Comparison of ENCODE assay signal across 20 cellular contexts in the genomic region with DNA sequence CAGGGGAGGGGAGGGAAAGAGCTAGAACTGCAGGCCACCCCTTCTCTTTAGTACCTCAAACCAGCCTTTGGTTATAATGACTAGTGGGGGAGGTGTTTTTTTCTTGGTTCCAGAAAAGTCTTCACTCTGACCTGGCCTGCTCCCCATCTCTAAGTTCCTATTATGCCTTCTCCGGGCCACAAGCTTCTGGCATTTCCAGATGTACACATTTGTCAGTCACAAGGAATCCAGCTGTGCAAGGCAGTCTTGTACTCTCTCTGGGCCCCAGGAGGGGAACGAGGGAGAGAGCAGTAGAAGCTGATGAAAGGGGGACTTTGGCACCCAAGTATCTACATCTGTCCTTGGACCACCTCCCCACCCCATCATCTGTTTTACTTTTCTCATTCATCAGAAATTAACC. TPM values are rescaled to one million over a fixed set of nuclear protein-coding genes. Genes with fewer than 3 reads are reported as not detected.
DNase-seq lines count a peak whose midpoint lies in the region; ATAC-seq and TF ChIP-seq lines count a peak whose summit lies in the region.
"Had no signal": no experiment of that assay in that cellular context is flagged by ENCODE, and none has a peak within 500 bp of the region (broad histone marks: within the 10 kb centered on the region; RNA-seq: fewer than 3 reads in every experiment).

No MANE protein-coding gene starts in this region.

- H3K79me2 ChIP-seq in hepatocyte = no peaks in the 10 kb centered on the region

- peak overlapping the region in 2 of 11 experiments; percentile 22 to 34; a peak in 4 of 22 replicates for H3K27ac ChIP-seq in BLaER1 treated with 17β-estradiol and CSF1 and Interleukin-3, amounts not matched to agents 10 nM and 100 nM
- H3K27ac ChIP-seq in RWPE2 (ENCODE audit: poor library complexity, severe bottlenecking) (peak overlapping the region; percentile 14), hepatocyte (no peak overlapping the region)
- H3K27ac ChIP-seq: KMS-11 had no signal

- TF ChIP-seq CTCF in RWPE2 (IDR thresholded peaks at IDR 0.05; ENCODE audit: poor library complexity, severe bottlenecking) (no peak), nephron (IDR thresholded peaks at IDR 0.05; ENCODE audit: unreplicated experiment in 3 of 3) (no peak), nephron progenitor cell (IDR thresholded peaks at IDR 0.05) (no peak), hepatocyte (IDR thresholded peaks at IDR 0.05; ENCODE audit: poor library complexity) (no peak)

- H3K4me3 ChIP-seq in BLaER1 treated with 17β-estradiol and CSF1 and Interleukin-3, amounts not matched to agents 10 nM and 100 nM = no peak overlapping the region
- no peak overlapping the region for H3K4me3 ChIP-seq in RWPE2 (ENCODE audit: severe bottlenecking)
- H3K4me3 ChIP-seq in hepatocyte = no peak overlapping the region
- H3K4me3 ChIP-seq: GM23338 had no signal

- H3K9me3 Mint-ChIP-seq in nephron = no peaks in the 10 kb centered on the region
- no peaks in the 10 kb centered on the region for H3K9me3 Mint-ChIP-seq in activated naive CD4-positive, alpha-beta T cell treated with anti-CD3 and anti-CD28 coated beads, Interleukin-2, amount 10 ng/mL, durations not matched to agents 7 days and 5 days
- H3K9me3 Mint-ChIP-seq in nephron progenitor cell = no peaks in the 10 kb centered on the region
- H3K9me3 Mint-ChIP-seq: CD4-positive, alpha-beta memory T cell; GM23338 had no signal

- peak overlapping the region; percentile 87 to 100 (median 97) for H3K4me2 ChIP-seq in BLaER1 treated with 17β-estradiol and CSF1 and Interleukin-3, amounts not matched to agents 10 nM and 100 nM
- no peak overlapping the region for H3K4me2 ChIP-seq in hepatocyte
- H3K4me2 ChIP-seq: GM23338, KMS-11 had no signal

- no peaks in the 10 kb centered on the region for H3K9me2 ChIP-seq in hepatocyte (replicated peaks; ENCODE audit: insufficient read depth)

- peaks cover 48% of the 10 kb centered on the region for H3K4me1 Mint-ChIP-seq in nephron
- H3K4me1 Mint-ChIP-seq in activated naive CD4-positive, alpha-beta T cell treated with anti-CD3 and anti-CD28 coated beads, Interleukin-2, amount 10 ng/mL, durations not matched to agents 7 days and 5 days = peaks cover 38% of the 10 kb centered on the region
- peaks cover 72% of the 10 kb centered on the region for H3K4me1 Mint-ChIP-seq in nephron progenitor cell

- H4K20me1 ChIP-seq in BLaER1 treated with 17β-estradiol and CSF1 and Interleukin-3, amounts not matched to agents 10 nM and 100 nM = peaks cover 0 to 33% (median 0%) of the 10 kb centered on the region in 11 experiments; a peak in 2 of 22 replicates
- no peaks in the 10 kb centered on the region for H4K20me1 ChIP-seq in hepatocyte (ENCODE audit: insufficient read depth, poor library complexity, severe bottlenecking)

- H3K27me3 Mint-ChIP-seq in nephron (ENCODE audit: low read depth) (peaks cover 4% of the 10 kb centered on the region), nephron progenitor cell (ENCODE audit: low read depth, poor library complexity) (no peaks in the 10 kb centered on the region)
- peaks cover 4% of the 10 kb centered on the region for H3K27me3 Mint-ChIP-seq in activated naive CD4-positive, alpha-beta T cell treated with anti-CD3 and anti-CD28 coated beads, Interleukin-2, amount 10 ng/mL, durations not matched to agents 7 days and 5 days
- H3K27me3 Mint-ChIP-seq: CD4-positive, alpha-beta memory T cell had no signal

- peaks cover 79 to 95% (median 93%) of the 10 kb centered on the region in 10 experiments for H3K4me1 ChIP-seq in BLaER1 treated with 17β-estradiol and CSF1 and Interleukin-3, amounts not matched to agents 10 nM and 100 nM
- H3K4me1 ChIP-seq in RWPE2 (ENCODE audit: insufficient read depth, poor library complexity, severe bottlenecking) (peaks cover 15% of the 10 kb centered on the region), hepatocyte (ENCODE audit: insufficient read depth) (peaks cover 11% of the 10 kb centered on the region)

- H3K9ac ChIP-seq in BLaER1 treated with 17β-estradiol and CSF1 and Interleukin-3, amounts not matched to agents 10 nM and 100 nM = 0 out of 22 replicates have a peak overlapping the region, but pooled peaks of 1 of the 11 experiments have one; percentile 9
- H3K9ac ChIP-seq: KMS-11 had no signal

- H3K4me3 Mint-ChIP-seq in nephron (peak overlapping the region; percentile 4 to 34 (median 17)), nephron progenitor cell (no peak overlapping the region)
- H3K4me3 Mint-ChIP-seq in activated naive CD4-positive, alpha-beta T cell treated with anti-CD3 and anti-CD28 coated beads, Interleukin-2, amount 10 ng/mL, durations not matched to agents 7 days and 5 days = no peak overlapping the region
- H3K4me3 Mint-ChIP-seq: GM23338 had no signal

- H3K27ac Mint-ChIP-seq in nephron (peak overlapping the region; percentile 82 to 91 (median 86)), nephron progenitor cell (no peak overlapping the region)
- H3K27ac Mint-ChIP-seq in activated naive CD4-positive, alpha-beta T cell treated with anti-CD3 and anti-CD28 coated beads, Interleukin-2, amount 10 ng/mL, durations not matched to agents 7 days and 5 days = no peak overlapping the region
- H3K27ac Mint-ChIP-seq: CD4-positive, alpha-beta memory T cell; GM23338 had no signal

- H3K36me3 Mint-ChIP-seq in nephron (ENCODE audit: low read depth) (peaks cover 16% of the 10 kb centered on the region), nephron progenitor cell (ENCODE audit: low read depth) (peaks cover 23% of the 10 kb centered on the region)
- H3K36me3 Mint-ChIP-seq in activated naive CD4-positive, alpha-beta T cell treated with anti-CD3 and anti-CD28 coated beads, Interleukin-2, amount 10 ng/mL, durations not matched to agents 7 days and 5 days = peaks cover under 1% of the 10 kb centered on the region

- no peak for DNase-seq in RWPE2 (ENCODE audit: low spot score)
- DNase-seq in fibroblast of gingiva (ENCODE audit: low read depth) = peak; percentile 22
- no peak for DNase-seq in activated naive CD4-positive, alpha-beta T cell treated with anti-CD3 and anti-CD28 coated beads, Interleukin-2, amount 10 ng/mL, durations not matched to agents 7 days and 5 days
- no peak for DNase-seq in nephron progenitor cell
- DNase-seq in hepatocyte (ENCODE audit: low spot score) = no peak
- DNase-seq: CD4-positive, alpha-beta memory T cell; DMS79 treated with DMSO at 0.1 percent for 48 hours; NCI-H1092 treated with DMSO at 0.1 percent for 48 hours; NCI-H2107; NCI-H226; NCI-H526 treated with DMSO at 0.1 percent for 48 hours; RPMI8226 had no signal

- CTCF ChIA-PET in activated naive CD4-positive, alpha-beta T cell treated with anti-CD3 and anti-CD28 coated beads, Interleukin-2, amount 10 ng/mL, durations not matched to agents 7 days and 5 days (lab: Charles Lee) = no interaction called here

- ATAC-seq in RWPE2 (ENCODE audit: low read depth) (no peak), HG02588 (IDR thresholded peaks at IDR 0.05; ENCODE audit: unreplicated experiment) (no peak)
- ATAC-seq: GM23338 had no signal

- H3K27me3 ChIP-seq in BLaER1 treated with 17β-estradiol and CSF1 and Interleukin-3, amounts not matched to agents 10 nM and 100 nM = no peaks in the 10 kb centered on the region
- H3K27me3 ChIP-seq in RWPE2 (ENCODE audit: insufficient read depth, poor library complexity, severe bottlenecking) = no peaks in the 10 kb centered on the region
- no peaks in the 10 kb centered on the region for H3K27me3 ChIP-seq in hepatocyte

- 57% methylated on average over 2 of the region's 2 CpGs for WGBS in hepatocyte (ENCODE audit: low lambda C conversion rate, missing lambda C conversion rate)

- H3K36me3 ChIP-seq in BLaER1 treated with 17β-estradiol and CSF1 and Interleukin-3, amounts not matched to agents 10 nM and 100 nM = peaks cover 10 to 37% (median 23%) of the 10 kb centered on the region in 11 experiments; a peak in 21 of 22 replicates
- H3K36me3 ChIP-seq in RWPE2 (ENCODE audit: low read depth) (no peaks in the 10 kb centered on the region), hepatocyte (replicated peaks; ENCODE audit: insufficient read depth, low read depth) (no peaks in the 10 kb centered on the region)

- H2AFZ ChIP-seq in hepatocyte = no peak overlapping the region
- H2AFZ ChIP-seq: GM23338 had no signal

- no peaks in the 10 kb centered on the region for H3K9me3 ChIP-seq in BLaER1 treated with 17β-estradiol and CSF1 and Interleukin-3, amounts not matched to agents 10 nM and 100 nM (replicated peaks in 1 of 11)
- H3K9me3 ChIP-seq in RWPE2 (ENCODE audit: severe bottlenecking) = no peaks in the 10 kb centered on the region
- H3K9me3 ChIP-seq in hepatocyte (ENCODE audit: low read depth) = no peaks in the 10 kb centered on the region

RNA-seq across cellular contexts. Expression of gene FALEC, which starts 2.7 kb away (rescaled TPM):
- not detected in 2 replicates for total RNA-seq in hepatocyte
- polyA plus RNA-seq in hepatocyte = 0.39 TPM in 1 of 2 replicates, not detected in the other
- total RNA-seq: A673, GM23338, MCF 10A had no signal

RNA-seq across cellular contexts. Expression of gene ECM1, which starts 4.9 kb away (rescaled TPM):
- total RNA-seq in hepatocyte = 1.0 and 3.0 TPM in 2 replicates
- 7.1 and 8.8 TPM in 2 replicates for polyA plus RNA-seq in hepatocyte
- polyA plus RNA-seq: CD4-positive, alpha-beta memory T cell had no signal

RNA-seq across cellular contexts. Expression of gene TARS2, which starts 25.6 kb away (rescaled TPM):
- 9.1 and 10.1 TPM in 2 replicates for total RNA-seq in hepatocyte
- 18.2 and 19.2 TPM in 2 replicates for polyA plus RNA-seq in hepatocyte

RNA-seq across cellular contexts. Expression of gene ADAMTSL4, which starts 36.4 kb away (rescaled TPM):
- 3.7 and 8.1 TPM in 2 replicates for total RNA-seq in hepatocyte
- polyA plus RNA-seq in hepatocyte = 19.7 and 28.0 TPM in 2 replicates
- total RNA-seq: A673, OCI-LY7 had no signal

Comparison
In these comparisons a context has a peak if more than half of its experiments do, and no peak if none do; other contexts are left out.
1. H3K27ac Mint-ChIP-seq: peak in nephron (3 of 3); none in activated naive CD4-positive, alpha-beta T cell treated with anti-CD3 and anti-CD28 coated beads, Interleukin-2, amount 10 ng/mL, durations not matched to agents 7 days and 5 days (single experiment) and nephron progenitor cell (single experiment).
2. H3K4me3 Mint-ChIP-seq: peak in nephron (3 of 3); none in activated naive CD4-positive, alpha-beta T cell treated with anti-CD3 and anti-CD28 coated beads, Interleukin-2, amount 10 ng/mL, durations not matched to agents 7 days and 5 days (single experiment) and nephron progenitor cell (single experiment).